Comparison of ENCODE assay signal across 2 cellular contexts in genomic region chr6:6909111-6909510, GRCh38.
TF ChIP-seq lines count a peak whose summit lies in the region.

No MANE protein-coding gene starts in this region.

TF ChIP-seq in GM23338, 12 proteins besides CTCF, POLR2A, EP300 and RAD21:
- TF ChIP-seq, protein P1, sequence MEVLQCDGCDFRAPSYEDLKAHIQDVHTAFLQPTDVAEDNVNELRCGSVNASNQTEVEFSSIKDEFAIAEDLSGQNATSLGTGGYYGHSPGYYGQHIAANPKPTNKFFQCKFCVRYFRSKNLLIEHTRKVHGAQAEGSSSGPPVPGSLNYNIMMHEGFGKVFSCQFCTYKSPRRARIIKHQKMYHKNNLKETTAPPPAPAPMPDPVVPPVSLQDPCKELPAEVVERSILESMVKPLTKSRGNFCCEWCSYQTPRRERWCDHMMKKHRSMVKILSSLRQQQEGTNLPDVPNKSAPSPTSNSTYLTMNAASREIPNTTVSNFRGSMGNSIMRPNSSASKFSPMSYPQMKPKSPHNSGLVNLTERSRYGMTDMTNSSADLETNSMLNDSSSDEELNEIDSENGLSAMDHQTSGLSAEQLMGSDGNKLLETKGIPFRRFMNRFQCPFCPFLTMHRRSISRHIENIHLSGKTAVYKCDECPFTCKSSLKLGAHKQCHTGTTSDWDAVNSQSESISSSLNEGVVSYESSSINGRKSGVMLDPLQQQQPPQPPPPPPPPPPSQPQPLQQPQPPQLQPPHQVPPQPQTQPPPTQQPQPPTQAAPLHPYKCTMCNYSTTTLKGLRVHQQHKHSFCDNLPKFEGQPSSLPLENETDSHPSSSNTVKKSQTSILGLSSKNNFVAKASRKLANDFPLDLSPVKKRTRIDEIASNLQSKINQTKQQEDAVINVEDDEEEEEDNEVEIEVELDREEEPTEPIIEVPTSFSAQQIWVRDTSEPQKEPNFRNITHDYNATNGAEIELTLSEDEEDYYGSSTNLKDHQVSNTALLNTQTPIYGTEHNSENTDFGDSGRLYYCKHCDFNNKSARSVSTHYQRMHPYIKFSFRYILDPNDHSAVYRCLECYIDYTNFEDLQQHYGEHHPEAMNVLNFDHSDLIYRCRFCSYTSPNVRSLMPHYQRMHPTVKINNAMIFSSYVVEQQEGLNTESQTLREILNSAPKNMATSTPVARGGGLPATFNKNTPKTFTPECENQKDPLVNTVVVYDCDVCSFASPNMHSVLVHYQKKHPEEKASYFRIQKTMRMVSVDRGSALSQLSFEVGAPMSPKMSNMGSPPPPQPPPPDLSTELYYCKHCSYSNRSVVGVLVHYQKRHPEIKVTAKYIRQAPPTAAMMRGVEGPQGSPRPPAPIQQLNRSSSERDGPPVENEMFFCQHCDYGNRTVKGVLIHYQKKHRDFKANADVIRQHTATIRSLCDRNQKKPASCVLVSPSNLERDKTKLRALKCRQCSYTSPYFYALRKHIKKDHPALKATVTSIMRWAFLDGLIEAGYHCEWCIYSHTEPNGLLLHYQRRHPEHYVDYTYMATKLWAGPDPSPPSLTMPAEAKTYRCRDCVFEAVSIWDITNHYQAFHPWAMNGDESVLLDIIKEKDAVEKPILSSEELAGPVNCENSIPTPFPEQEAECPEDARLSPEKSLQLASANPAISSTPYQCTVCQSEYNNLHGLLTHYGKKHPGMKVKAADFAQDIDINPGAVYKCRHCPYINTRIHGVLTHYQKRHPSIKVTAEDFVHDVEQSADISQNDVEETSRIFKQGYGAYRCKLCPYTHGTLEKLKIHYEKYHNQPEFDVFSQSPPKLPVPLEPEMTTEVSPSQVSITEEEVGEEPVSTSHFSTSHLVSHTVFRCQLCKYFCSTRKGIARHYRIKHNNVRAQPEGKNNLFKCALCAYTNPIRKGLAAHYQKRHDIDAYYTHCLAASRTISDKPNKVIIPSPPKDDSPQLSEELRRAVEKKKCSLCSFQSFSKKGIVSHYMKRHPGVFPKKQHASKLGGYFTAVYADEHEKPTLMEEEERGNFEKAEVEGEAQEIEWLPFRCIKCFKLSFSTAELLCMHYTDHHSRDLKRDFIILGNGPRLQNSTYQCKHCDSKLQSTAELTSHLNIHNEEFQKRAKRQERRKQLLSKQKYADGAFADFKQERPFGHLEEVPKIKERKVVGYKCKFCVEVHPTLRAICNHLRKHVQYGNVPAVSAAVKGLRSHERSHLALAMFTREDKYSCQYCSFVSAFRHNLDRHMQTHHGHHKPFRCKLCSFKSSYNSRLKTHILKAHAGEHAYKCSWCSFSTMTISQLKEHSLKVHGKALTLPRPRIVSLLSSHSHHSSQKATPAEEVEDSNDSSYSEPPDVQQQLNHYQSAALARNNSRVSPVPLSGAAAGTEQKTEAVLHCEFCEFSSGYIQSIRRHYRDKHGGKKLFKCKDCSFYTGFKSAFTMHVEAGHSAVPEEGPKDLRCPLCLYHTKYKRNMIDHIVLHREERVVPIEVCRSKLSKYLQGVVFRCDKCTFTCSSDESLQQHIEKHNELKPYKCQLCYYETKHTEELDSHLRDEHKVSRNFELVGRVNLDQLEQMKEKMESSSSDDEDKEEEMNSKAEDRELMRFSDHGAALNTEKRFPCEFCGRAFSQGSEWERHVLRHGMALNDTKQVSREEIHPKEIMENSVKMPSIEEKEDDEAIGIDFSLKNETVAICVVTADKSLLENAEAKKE (CRISPR knock-in tag; IDR thresholded peaks at IDR 0.05), result no peak
- no peak for TF ChIP-seq EZH2phosphoT487 (IDR thresholded peaks at IDR 0.05; ENCODE audit: unreplicated experiment)
- no peak for TF ChIP-seq CREB1 (CRISPR knock-in tag; IDR thresholded peaks at IDR 0.05; ENCODE audit: low read depth)
- TF ChIP-seq, protein P2, sequence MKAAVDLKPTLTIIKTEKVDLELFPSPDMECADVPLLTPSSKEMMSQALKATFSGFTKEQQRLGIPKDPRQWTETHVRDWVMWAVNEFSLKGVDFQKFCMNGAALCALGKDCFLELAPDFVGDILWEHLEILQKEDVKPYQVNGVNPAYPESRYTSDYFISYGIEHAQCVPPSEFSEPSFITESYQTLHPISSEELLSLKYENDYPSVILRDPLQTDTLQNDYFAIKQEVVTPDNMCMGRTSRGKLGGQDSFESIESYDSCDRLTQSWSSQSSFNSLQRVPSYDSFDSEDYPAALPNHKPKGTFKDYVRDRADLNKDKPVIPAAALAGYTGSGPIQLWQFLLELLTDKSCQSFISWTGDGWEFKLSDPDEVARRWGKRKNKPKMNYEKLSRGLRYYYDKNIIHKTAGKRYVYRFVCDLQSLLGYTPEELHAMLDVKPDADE (IDR thresholded peaks at IDR 0.05), result no peak
- no peak for TF ChIP-seq ZNF331 (CRISPR knock-in tag; IDR thresholded peaks at IDR 0.05; ENCODE audit: low read depth)
- TF ChIP-seq NANOG (IDR thresholded peaks at IDR 0.05; ENCODE audit: borderline replicate concordance), result no peak
- no peak for TF ChIP-seq EZH2 (IDR thresholded peaks at IDR 0.05; ENCODE audit: low read depth, unreplicated experiment)
- no peak for TF ChIP-seq ZNF114 (CRISPR knock-in tag; IDR thresholded peaks at IDR 0.05)
- TF ChIP-seq STAT1 (IDR thresholded peaks at IDR 0.05; ENCODE audit: unreplicated experiment), result no peak
- TF ChIP-seq POLR2AphosphoS5 (IDR thresholded peaks at IDR 0.05; ENCODE audit: low read depth), result no peak
- no peak for TF ChIP-seq JUNB (IDR thresholded peaks at IDR 0.05; ENCODE audit: unreplicated experiment)
- TF ChIP-seq, protein P3, sequence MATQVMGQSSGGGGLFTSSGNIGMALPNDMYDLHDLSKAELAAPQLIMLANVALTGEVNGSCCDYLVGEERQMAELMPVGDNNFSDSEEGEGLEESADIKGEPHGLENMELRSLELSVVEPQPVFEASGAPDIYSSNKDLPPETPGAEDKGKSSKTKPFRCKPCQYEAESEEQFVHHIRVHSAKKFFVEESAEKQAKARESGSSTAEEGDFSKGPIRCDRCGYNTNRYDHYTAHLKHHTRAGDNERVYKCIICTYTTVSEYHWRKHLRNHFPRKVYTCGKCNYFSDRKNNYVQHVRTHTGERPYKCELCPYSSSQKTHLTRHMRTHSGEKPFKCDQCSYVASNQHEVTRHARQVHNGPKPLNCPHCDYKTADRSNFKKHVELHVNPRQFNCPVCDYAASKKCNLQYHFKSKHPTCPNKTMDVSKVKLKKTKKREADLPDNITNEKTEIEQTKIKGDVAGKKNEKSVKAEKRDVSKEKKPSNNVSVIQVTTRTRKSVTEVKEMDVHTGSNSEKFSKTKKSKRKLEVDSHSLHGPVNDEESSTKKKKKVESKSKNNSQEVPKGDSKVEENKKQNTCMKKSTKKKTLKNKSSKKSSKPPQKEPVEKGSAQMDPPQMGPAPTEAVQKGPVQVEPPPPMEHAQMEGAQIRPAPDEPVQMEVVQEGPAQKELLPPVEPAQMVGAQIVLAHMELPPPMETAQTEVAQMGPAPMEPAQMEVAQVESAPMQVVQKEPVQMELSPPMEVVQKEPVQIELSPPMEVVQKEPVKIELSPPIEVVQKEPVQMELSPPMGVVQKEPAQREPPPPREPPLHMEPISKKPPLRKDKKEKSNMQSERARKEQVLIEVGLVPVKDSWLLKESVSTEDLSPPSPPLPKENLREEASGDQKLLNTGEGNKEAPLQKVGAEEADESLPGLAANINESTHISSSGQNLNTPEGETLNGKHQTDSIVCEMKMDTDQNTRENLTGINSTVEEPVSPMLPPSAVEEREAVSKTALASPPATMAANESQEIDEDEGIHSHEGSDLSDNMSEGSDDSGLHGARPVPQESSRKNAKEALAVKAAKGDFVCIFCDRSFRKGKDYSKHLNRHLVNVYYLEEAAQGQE (IDR thresholded peaks at IDR 0.05; ENCODE audit: unreplicated experiment), result no peak

TF ChIP-seq in K562, 482 proteins besides CTCF, POLR2A, EP300 and RAD21 (continued from another document):
- TF ChIP-seq ZNF57 (CRISPR knock-in tag; IDR thresholded peaks at IDR 0.05) (no peak), ZNF384 (IDR thresholded peaks at IDR 0.05; ENCODE audit: low read depth, low read length) (no peak), HMGN3 (IDR thresholded peaks at IDR 0.05; ENCODE audit: borderline replicate concordance, extremely low read depth, insufficient read length, low read depth, low read length) (no peak), ZNF133 (CRISPR knock-in tag; IDR thresholded peaks at IDR 0.05) (no peak), EWSR1 (IDR thresholded peaks at IDR 0.05; ENCODE audit: borderline replicate concordance, low read depth, partially characterized antibody) (no peak), BCL6 (CRISPR knock-in tag; IDR thresholded peaks at IDR 0.05) (no peak), JUND (IDR thresholded peaks at IDR 0.05; ENCODE audit: borderline replicate concordance, low read depth, low read length) (no peak), JUND (tag; IDR thresholded peaks at IDR 0.05; ENCODE audit: borderline replicate concordance, low read depth, low read length) (no peak), KHSRP (IDR thresholded peaks at IDR 0.05) (no peak), NR4A1 (CRISPR knock-in tag; IDR thresholded peaks at IDR 0.05) (no peak), NR4A1 (tag; IDR thresholded peaks at IDR 0.05) (no peak), LEF1 (IDR thresholded peaks at IDR 0.05) (no peak), SIN3B (IDR thresholded peaks at IDR 0.05; ENCODE audit: low read depth) (no peak)
- TF ChIP-seq, protein P4, sequence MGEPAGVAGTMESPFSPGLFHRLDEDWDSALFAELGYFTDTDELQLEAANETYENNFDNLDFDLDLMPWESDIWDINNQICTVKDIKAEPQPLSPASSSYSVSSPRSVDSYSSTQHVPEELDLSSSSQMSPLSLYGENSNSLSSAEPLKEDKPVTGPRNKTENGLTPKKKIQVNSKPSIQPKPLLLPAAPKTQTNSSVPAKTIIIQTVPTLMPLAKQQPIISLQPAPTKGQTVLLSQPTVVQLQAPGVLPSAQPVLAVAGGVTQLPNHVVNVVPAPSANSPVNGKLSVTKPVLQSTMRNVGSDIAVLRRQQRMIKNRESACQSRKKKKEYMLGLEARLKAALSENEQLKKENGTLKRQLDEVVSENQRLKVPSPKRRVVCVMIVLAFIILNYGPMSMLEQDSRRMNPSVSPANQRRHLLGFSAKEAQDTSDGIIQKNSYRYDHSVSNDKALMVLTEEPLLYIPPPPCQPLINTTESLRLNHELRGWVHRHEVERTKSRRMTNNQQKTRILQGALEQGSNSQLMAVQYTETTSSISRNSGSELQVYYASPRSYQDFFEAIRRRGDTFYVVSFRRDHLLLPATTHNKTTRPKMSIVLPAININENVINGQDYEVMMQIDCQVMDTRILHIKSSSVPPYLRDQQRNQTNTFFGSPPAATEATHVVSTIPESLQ (CRISPR knock-in tag; IDR thresholded peaks at IDR 0.05), result no peak
